Comparison of ENCODE assay signal across 35 cellular contexts in the genomic region with DNA sequence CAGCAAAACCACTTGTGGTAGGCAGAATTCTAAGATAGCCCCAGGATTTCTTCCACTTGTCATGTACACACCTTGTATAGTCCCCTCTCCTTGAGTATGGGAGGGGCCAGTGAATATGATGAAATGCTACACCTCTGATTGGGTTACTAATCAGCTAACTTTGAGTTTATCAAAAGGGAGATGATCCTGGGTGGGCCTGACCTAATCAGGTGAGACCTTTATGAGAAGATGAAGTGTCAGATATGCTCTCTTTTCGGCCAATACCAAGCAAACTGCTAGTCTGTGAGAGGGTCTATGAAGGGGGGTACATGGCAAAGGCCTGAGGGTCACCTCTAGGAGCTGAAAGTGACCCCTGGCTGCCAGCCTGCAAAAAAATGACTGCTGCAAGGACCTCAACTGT.
"Had no signal": no experiment of that assay in that cellular context is flagged by ENCODE, and none has a peak within 500 bp of the region (broad histone marks: within the 10 kb centered on the region; RNA-seq: fewer than 3 reads in every experiment).

No MANE protein-coding gene starts in this region.

- DNase-seq: Kasumi-1, MG63, MM.1S, MV-4-11, NCI-H1048, NCI-H1092, NCI-H1092 treated with DMSO at 0.1 percent for 48 hours, NCI-H1105, NCI-H1105 treated with DMSO at 0.1 percent for 48 hours, NCI-H1417, NCI-H1417 treated with DMSO at 0.1 percent for 48 hours, NCI-H1436, NCI-H1436 treated with DMSO at 0.1 percent for 48 hours, NCI-H146, NCI-H1694, NCI-H1694 treated with DMSO at 0.1 percent for 48 hours, NCI-H187, NCI-H187 treated with DMSO at 0.1 percent for 48 hours, NCI-H1930, NCI-H2029, NCI-H2029 treated with DMSO at 0.1 percent for 48 hours, NCI-H2081, NCI-H2081 treated with DMSO at 0.1 percent for 48 hours, NCI-H2107, NCI-H2171, NCI-H2171 treated with DMSO at 0.1 percent for 48 hours, NCI-H2227 treated with DMSO at 0.1 percent for 48 hours, NCI-H226, NCI-H345, NCI-H446, NCI-H446 treated with DMSO at 0.1 percent for 48 hours, NCI-H510A, NCI-H510A treated with DMSO at 0.1 percent for 48 hours, NCI-H524, NCI-H524 treated with DMSO at 0.1 percent for 48 hours had no signal

- H3K36me3 ChIP-seq: MG63 had no signal

- H3K4me3 ChIP-seq: MG63 had no signal

- H3K9me3 ChIP-seq: MG63 had no signal

- H3K27me3 ChIP-seq: MG63 had no signal
